7 cellular contexts compared by ENCODE assay signal in the genomic region with DNA sequence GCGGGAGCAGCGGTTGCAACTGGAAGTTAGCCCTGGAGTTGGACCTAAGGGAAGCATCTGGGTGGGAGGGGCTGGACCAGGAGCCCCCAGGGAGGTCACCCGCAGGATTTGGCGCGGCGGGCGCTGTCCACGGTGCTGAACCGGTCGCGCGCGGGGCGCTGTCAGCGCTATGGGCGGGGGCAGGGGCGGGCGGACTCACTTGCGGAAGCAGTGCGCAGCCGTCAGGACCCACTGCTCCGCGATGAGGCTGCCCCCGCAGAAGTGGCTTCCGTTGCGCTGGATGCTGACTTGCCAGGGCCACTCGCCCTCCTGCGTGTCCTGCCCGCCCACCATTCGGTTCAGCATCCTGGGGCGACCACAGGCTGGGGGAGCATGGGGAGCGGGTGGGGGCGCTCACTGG. TPM values are rescaled to one million over a fixed set of nuclear protein-coding genes. Genes with fewer than 3 reads are reported as not detected.
DNase-seq lines count a peak whose midpoint lies in the region; ATAC-seq and TF ChIP-seq lines count a peak whose summit lies in the region.

No MANE protein-coding gene starts in this region.

- H3K4me3 ChIP-seq in HUES6 (ENCODE audit: low read depth, low read length) (peak overlapping the region; percentile 53), colonic mucosa (no peak overlapping the region), lower lobe of right lung (peak overlapping the region; percentile 6)

- no peak for TF ChIP-seq CTCF in colonic mucosa (IDR thresholded peaks at IDR 0.05)
- no peak for TF ChIP-seq CTCF in lower lobe of right lung (IDR thresholded peaks at IDR 0.05)

- ATAC-seq in activated CD4-positive, CD25-positive, alpha-beta regulatory T cell treated with anti-CD3 and anti-CD28 coated beads, Interleukin-2, amount 50 U/mL, for 24 hours = peak; percentile 75 to 81
- ATAC-seq in lower lobe of right lung (peak; percentile 59 to 65), GM18867 (IDR thresholded peaks at IDR 0.05; ENCODE audit: unreplicated experiment) (no peak), GM21447 (IDR thresholded peaks at IDR 0.05; ENCODE audit: unreplicated experiment) (no peak)

- H3K27ac ChIP-seq in HUES6 (ENCODE audit: low read depth, low read length) (no peak overlapping the region), colonic mucosa (no peak overlapping the region), lower lobe of right lung (no peak overlapping the region)

- H3K4me1 ChIP-seq in HUES6 (ENCODE audit: control insufficient read depth, insufficient read depth, low read length) = peaks cover 6% of the 10 kb centered on the region
- H3K4me1 ChIP-seq in colonic mucosa = peaks cover 5% of the 10 kb centered on the region
- H3K4me1 ChIP-seq in lower lobe of right lung = peaks cover 22% of the 10 kb centered on the region

- DNase-seq in colonic mucosa (peak; percentile 60), lower lobe of right lung (peak; percentile 79)
- DNase-seq in stimulated activated CD8-positive, alpha-beta memory T cell treated with anti-CD3 and anti-CD28 coated beads, Interleukin-2, amount 100 ng/mL, for 1 hour (ENCODE audit: low read depth in 2 of 2) = peak; percentile 73 to 74

- intact Hi-C loops in colonic mucosa (cut with DNase I) = no loop called here
- intact Hi-C loops in lower lobe of right lung (cut with DNase I) = no loop called here

- H3K9me3 ChIP-seq in HUES6 (ENCODE audit: control insufficient read depth, insufficient read depth, low read depth, low read length) (no peaks in the 10 kb centered on the region), colonic mucosa (no peaks in the 10 kb centered on the region), lower lobe of right lung (no peaks in the 10 kb centered on the region)

- H3K36me3 ChIP-seq in HUES6 (ENCODE audit: control insufficient read depth, insufficient read depth, low read length) (no peaks in the 10 kb centered on the region), colonic mucosa (no peaks in the 10 kb centered on the region), lower lobe of right lung (no peaks in the 10 kb centered on the region)

- H3K9ac ChIP-seq in HUES6 (ENCODE audit: low read length) = no peak overlapping the region
- no peak overlapping the region for H3K9ac ChIP-seq in colonic mucosa (ENCODE audit: low read depth in 2 of 2, low read length in 2 of 2)

- H3K27me3 ChIP-seq in HUES6 (ENCODE audit: control insufficient read depth, insufficient read depth, low read length) (peaks cover 5% of the 10 kb centered on the region; the same call in 1 of the 2 replicates), colonic mucosa (peaks cover 4% of the 10 kb centered on the region), lower lobe of right lung (ENCODE audit: low read depth) (peaks cover 6% of the 10 kb centered on the region)

RNA-seq across cellular contexts. Expression of a gene that starts 4.5 kb away (rescaled TPM):
- total RNA-seq in colonic mucosa (under 1 TPM; 0.15 to 0.56 TPM), lower lobe of right lung (1.3 TPM)

RNA-seq across cellular contexts. Expression of a gene that starts 33.2 kb away (rescaled TPM):
- total RNA-seq in colonic mucosa (10 to 100 TPM; 45.2 to 88.3 TPM), lower lobe of right lung (24.8 TPM)

RNA-seq across cellular contexts. Expression of a gene that starts 36.9 kb away (rescaled TPM):
- total RNA-seq in colonic mucosa = 100 to 1,000 TPM; 377 to 539 TPM
- total RNA-seq in lower lobe of right lung = 659 TPM

Comparison
In these comparisons a context has a peak if more than half of its experiments do, and no peak if none do; other contexts are left out.
1. ATAC-seq: peak in activated CD4-positive, CD25-positive, alpha-beta regulatory T cell treated with anti-CD3 and anti-CD28 coated beads, Interleukin-2, amount 50 U/mL, for 24 hours (2 of 2) and lower lobe of right lung (2 of 2); none in GM18867 (single experiment) and GM21447 (single experiment).
2. Peak in every context shown above with its lines, with median percentiles within 50 percentile points of each other: DNase-seq.